ENCODE assay signal across 11 cellular contexts in the genomic region with DNA sequence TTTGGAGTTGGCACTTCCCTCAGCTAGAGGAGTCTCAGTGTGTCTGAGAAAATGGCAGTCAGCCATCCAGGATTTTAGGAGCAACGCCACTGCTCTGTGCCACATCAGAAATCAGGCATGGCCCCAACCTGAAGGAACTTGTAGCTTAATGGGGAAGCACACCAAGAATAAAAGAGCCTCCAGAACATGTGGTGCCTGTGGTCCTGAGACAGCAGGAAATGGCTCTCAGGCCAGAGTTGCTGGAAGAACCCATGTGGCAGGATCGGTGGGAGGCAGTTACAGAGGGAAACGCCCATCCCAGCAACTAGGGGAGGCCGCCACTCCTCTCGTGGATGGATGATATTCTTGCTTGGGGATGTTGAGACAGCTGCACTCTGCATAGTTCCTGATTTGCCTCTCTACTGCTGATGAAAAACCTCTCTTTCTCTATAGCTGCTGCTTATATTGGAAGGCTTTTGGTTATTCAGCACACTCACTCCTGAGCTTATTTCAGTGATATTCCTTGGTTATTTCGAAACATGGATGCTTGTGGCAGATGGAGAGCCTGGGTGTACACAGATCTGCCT. TPM values are rescaled to one million over a fixed set of nuclear protein-coding genes. Genes with fewer than 3 reads are reported as not detected.
DNase-seq lines count a peak whose midpoint lies in the region; ATAC-seq and TF ChIP-seq lines count a peak whose summit lies in the region.
"Had no signal": no experiment of that assay in that cellular context is flagged by ENCODE, and none has a peak within 500 bp of the region (broad histone marks: within the 10 kb centered on the region; RNA-seq: fewer than 3 reads in every experiment).

No MANE protein-coding gene starts in this region.

- intact Hi-C loops in left colon (cut with DNase I, micrococcal nuclease): loop anchor here in 1 of 2 donors (10.0 kb wide), 1 partner anchor 93 kb away; no protein-coding TSS in a partner anchor

- H3K36me3 ChIP-seq in thoracic aorta: peaks cover 48% of the 10 kb centered on the region

- H3K4me3 ChIP-seq in thoracic aorta: no peak overlapping the region

- DNase-seq in activated CD8-positive, alpha-beta memory T cell treated with anti-CD3 and anti-CD28 coated beads for 24 hours: peak; percentile 38
- DNase-seq in activated CD8-positive, alpha-beta memory T cell treated with anti-CD3 and anti-CD28 coated beads, Interleukin-2, amount 50 U/mL, for 4 hours: no peak
- DNase-seq in left colon (no peak), thoracic aorta (ENCODE audit: low spot score) (no peak), HK-2 (ENCODE audit: unreplicated experiment) (no peak), glomerular visceral epithelial cell (ENCODE audit: extremely low spot score) (no peak)
- DNase-seq: NCI-H187; stimulated activated CD4-positive, alpha-beta T cell treated with anti-CD3 and anti-CD28 coated beads, Interleukin-2, amount 100 ng/mL, for 24 hours had no signal

- H3K9me3 ChIP-seq in thoracic aorta: no peaks in the 10 kb centered on the region

- peak; percentile 16 for ATAC-seq in left colon
- no peak for ATAC-seq in thoracic aorta (ENCODE audit: insufficient number of reproducible peaks, low FRiP score, low read depth)
- ATAC-seq in HG03439 (IDR thresholded peaks at IDR 0.05; ENCODE audit: unreplicated experiment): no peak

- H3K27ac ChIP-seq in angular gyrus (ENCODE audit: low read depth, low read length) (peak overlapping the region; percentile 22), thoracic aorta (peak overlapping the region; percentile 49 to 51)
- H3K27ac ChIP-seq: C4-2B had no signal

- H3K4me1 ChIP-seq in thoracic aorta (ENCODE audit: control insufficient read depth in 1 of 2, low read depth in 2 of 2): peaks cover 9 to 16% of the 10 kb centered on the region in 2 donors

- no peaks in the 10 kb centered on the region for H3K27me3 ChIP-seq in thoracic aorta (replicated peaks; ENCODE audit: insufficient read depth)

- TF ChIP-seq CTCF in thoracic aorta (IDR thresholded peaks at IDR 0.05): no peak

RNA-seq across cellular contexts. Expression of gene KLHL25, which starts 52.5 kb away (rescaled TPM):
- 1 to 10 TPM; 6.0 to 6.8 TPM for total RNA-seq in left colon
- 10 to 100 TPM; 15.0 to 18.1 TPM for total RNA-seq in thoracic aorta
